ENCODE assay signal across 27 cellular contexts in the genomic region with DNA sequence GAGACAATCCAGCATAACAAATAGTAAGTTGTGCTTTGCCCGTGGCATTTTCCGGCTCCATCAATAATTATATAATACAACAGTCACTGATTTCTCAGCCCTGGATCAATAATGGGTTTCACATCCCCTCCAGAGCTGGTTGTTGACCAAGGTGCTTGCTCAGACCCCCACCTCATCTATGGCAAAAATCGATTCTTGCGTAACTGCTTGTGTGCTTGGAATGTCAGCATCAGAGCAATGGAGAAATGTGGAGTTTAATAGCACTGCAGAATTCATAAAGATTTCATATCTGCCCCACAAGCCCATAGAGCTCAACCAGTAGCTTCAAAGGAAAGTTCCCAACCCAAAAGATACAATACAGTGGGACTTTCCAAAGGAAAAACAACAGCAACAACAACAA.
"Had no signal": no experiment of that assay in that cellular context is flagged by ENCODE, and none has a peak within 500 bp of the region (broad histone marks: within the 10 kb centered on the region; RNA-seq: fewer than 3 reads in every experiment).

No MANE protein-coding gene starts in this region.

- FAIRE-seq: urothelium cell line had no signal

- H3K4me3 ChIP-seq: stomach, suprapubic skin, testis, thoracic aorta, thyroid gland, tibial artery, tibial nerve, transverse colon, upper lobe of left lung, upper lobe of right lung, uterus, vagina had no signal

- H3K27ac ChIP-seq: stomach, suprapubic skin, testis, thoracic aorta, thyroid gland, tibial artery, tibial nerve, transverse colon, upper lobe of left lung, upper lobe of right lung, uterus, vagina had no signal

- DNase-seq: stimulated activated CD4-positive, alpha-beta T cell treated with anti-CD3 and anti-CD28 coated beads, Interleukin-2, amount 100 ng/mL, for 48 hours; stimulated activated CD4-positive, alpha-beta T cell treated with anti-CD3 and anti-CD28 coated beads, Interleukin-4, amount 100 ng/mL, for 1 hour; stimulated activated CD4-positive, alpha-beta T cell treated with anti-CD3 and anti-CD28 coated beads, Interleukin-4, amount 100 ng/mL, for 24 hours; stimulated activated CD4-positive, alpha-beta T cell treated with anti-CD3 and anti-CD28 coated beads, Interleukin-4, amount 100 ng/mL, for 4 hours; stimulated activated CD8-positive, alpha-beta memory T cell treated with anti-CD3 and anti-CD28 coated beads, Interleukin-4, amount 100 ng/mL, for 48 hours; stimulated activated naive B cell treated with anti-CD40 and anti-IgM and Interleukin-4, amounts not matched to agents 10 μg/mL and 1 μg/mL and 100 μg/mL, for 72 hours; stimulated activated naive CD4-positive, alpha-beta T cell; stimulated activated naive CD4-positive, alpha-beta T cell treated with Interleukin-2 at 50 U/mL for 16 hours; stimulated activated naive CD8-positive, alpha-beta T cell treated with anti-CD3 and anti-CD28 coated beads, Interleukin-15, amount 100 ng/mL, for 72 hours; stimulated activated naive CD8-positive, alpha-beta T cell treated with anti-CD3 and anti-CD28 coated beads, Interleukin-15, Interleukin-2, amounts not matched to agents 100 U/mL and 50 U/mL, for 24 hours; stomach; substantia nigra; testis; thyroid gland; tibial artery; transverse colon; trophoblast cell; upper lobe of left lung; upper lobe of right lung; uterus had no signal

- H3K9me3 ChIP-seq: stomach, suprapubic skin, testis, thoracic aorta, thyroid gland, tibial artery, transverse colon, upper lobe of right lung, uterus, vagina had no signal

- H3K4me1 ChIP-seq: stomach, suprapubic skin, testis, thyroid gland, tibial artery, tibial nerve, upper lobe of left lung, upper lobe of right lung, uterus, vagina had no signal

- H3K27me3 ChIP-seq: stomach, suprapubic skin, testis, thyroid gland, tibial artery, tibial nerve, transverse colon, upper lobe of left lung, upper lobe of right lung, uterus, vagina had no signal

- H3K36me3 ChIP-seq: stomach, suprapubic skin, thoracic aorta, thyroid gland, tibial artery, tibial nerve, transverse colon, upper lobe of left lung, upper lobe of right lung, uterus, vagina had no signal

- ATAC-seq: stimulated activated effector memory CD8-positive, alpha-beta T cell treated with anti-CD3 and anti-CD28 coated beads, Interleukin-12 subunit alpha, Interleukin-12 subunit beta, amount 100 ng/mL, for 72 hours; stimulated activated memory B cell treated with anti-CD40 and anti-IgM and Interleukin-4, amounts not matched to agents 10 μg/mL and 1 μg/mL and 100 μg/mL, for 72 hours; stimulated activated naive B cell treated with anti-CD40 and anti-IgM and Interleukin-4, amounts not matched to agents 10 μg/mL and 1 μg/mL and 100 μg/mL, for 72 hours; stimulated activated naive CD8-positive, alpha-beta T cell treated with anti-CD3 and anti-CD28 coated beads, Interleukin-15, amount 100 ng/mL, for 72 hours; stimulated activated naive CD8-positive, alpha-beta T cell treated with anti-CD3 and anti-CD28 coated beads, Interleukin-15, Interleukin-2, amounts not matched to agents 100 U/mL and 50 U/mL, for 24 hours; upper lobe of right lung had no signal
